In the genomic region with DNA sequence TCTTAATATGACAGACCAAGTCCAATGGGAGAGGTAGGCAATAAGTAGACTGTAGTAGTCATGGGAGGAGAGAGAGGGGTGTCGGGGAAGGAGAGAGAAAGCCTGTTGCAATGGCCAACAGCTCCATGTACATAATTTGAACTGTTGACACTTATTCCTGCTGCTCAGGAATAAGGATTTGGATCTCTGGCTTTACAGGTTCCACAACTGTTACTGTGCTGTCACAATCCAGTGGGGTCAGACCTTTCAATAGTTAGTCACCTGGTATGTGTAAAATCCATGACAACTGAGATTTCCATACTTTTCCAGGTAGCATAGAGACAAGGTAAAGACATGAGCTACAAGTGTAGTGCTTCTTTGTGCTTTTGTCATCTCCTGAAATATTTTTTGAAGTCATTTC, we compare ENCODE assay signal across 16 cellular contexts.
"Had no signal": no experiment of that assay in that cellular context is flagged by ENCODE, and none has a peak within 500 bp of the region (broad histone marks: within the 10 kb centered on the region; RNA-seq: fewer than 3 reads in every experiment).

No MANE protein-coding gene starts in this region.

- H3K4me1 ChIP-seq: uterus had no signal

- DNase-seq: effector CD4-positive, alpha-beta T cell; endodermal cell; heart left ventricle; hypothalamus; kidney glomerular epithelial cell; mammary epithelial cell; mucosa of descending colon; naive thymus-derived CD8-positive, alpha-beta T cell; posterior cingulate gyrus; stimulated activated CD4-positive, alpha-beta T cell treated with anti-CD3 and anti-CD28 coated beads, Interleukin-2, amount 100 ng/mL, for 48 hours; stimulated activated naive CD4-positive, alpha-beta T cell treated with Interleukin-2 at 50 U/mL for 16 hours; upper lobe of left lung; uterus had no signal

- H3K9me3 Mint-ChIP-seq: endodermal cell had no signal

- H3K4me2 ChIP-seq: smooth muscle cell had no signal

- H3K27me3 ChIP-seq: heart left ventricle, right atrium auricular region, upper lobe of left lung, uterus had no signal

- H3K4me3 Mint-ChIP-seq: endodermal cell; naive thymus-derived CD8-positive, alpha-beta T cell had no signal

- H3K27ac ChIP-seq: coronary artery, heart left ventricle, right atrium auricular region, upper lobe of left lung, uterus had no signal

- H3K27me3 Mint-ChIP-seq: naive thymus-derived CD8-positive, alpha-beta T cell had no signal

- ATAC-seq: mucosa of descending colon; naive thymus-derived CD8-positive, alpha-beta T cell had no signal

- H3K27ac Mint-ChIP-seq: endodermal cell; naive thymus-derived CD8-positive, alpha-beta T cell had no signal

- H3K4me3 ChIP-seq: coronary artery, heart left ventricle, mucosa of descending colon, right atrium auricular region, smooth muscle cell, upper lobe of left lung, uterus had no signal

- H3K9me3 ChIP-seq: heart left ventricle, mucosa of descending colon, right atrium auricular region, upper lobe of left lung, uterus had no signal

- H3K36me3 ChIP-seq: heart left ventricle, right atrium auricular region, upper lobe of left lung, uterus had no signal
